ENCODE assay signal across 16 cellular contexts in the genomic region with DNA sequence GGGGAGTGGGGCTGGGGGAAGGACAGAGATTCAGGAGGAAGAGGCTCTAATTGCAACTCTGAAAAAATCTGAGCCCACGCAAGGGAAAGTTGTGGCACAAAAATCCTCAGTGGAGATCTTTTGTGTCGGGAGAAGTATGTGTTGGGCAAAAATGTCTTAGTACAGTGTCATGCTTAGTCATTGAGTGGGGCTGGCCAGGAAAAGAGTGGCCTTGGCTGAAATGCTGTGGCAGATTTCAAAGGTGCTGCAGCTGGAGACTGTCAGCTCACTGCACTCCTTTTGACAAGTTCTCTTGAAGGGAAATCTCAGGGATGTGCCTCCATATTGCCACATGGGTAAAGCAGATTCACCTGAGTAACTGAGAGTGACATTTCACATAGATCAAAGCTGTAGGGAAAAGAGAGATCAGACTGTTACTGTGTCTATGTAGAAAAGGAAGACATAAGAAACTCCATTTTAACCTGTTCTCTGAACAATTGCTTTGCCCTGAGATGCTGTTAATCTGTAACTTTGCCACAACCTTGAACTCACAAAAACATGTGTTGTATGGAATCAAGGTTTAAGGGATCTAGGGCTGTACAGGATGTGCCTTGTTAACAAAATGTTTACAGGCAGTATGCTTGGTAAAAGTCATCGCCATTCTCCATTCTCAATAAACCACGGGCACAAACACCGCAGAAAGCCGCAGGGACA. TPM values are rescaled to one million over a fixed set of nuclear protein-coding genes. Genes with fewer than 3 reads are reported as not detected.
A peak's percentile ranks its signal among the peaks of the same experiment; 100 is the strongest.
DNase-seq lines count a peak whose midpoint lies in the region; ATAC-seq and TF ChIP-seq lines count a peak whose summit lies in the region.
"Had no signal": no experiment of that assay in that cellular context is flagged by ENCODE, and none has a peak within 500 bp of the region (broad histone marks: within the 10 kb centered on the region; RNA-seq: fewer than 3 reads in every experiment).

No MANE protein-coding gene starts in this region.

- DNase-seq in AG08396 (ENCODE audit: low spot score) (peak; percentile 65), HPDE6-E6E7 (ENCODE audit: extremely low spot score) (peak; percentile 29), astrocyte of the spinal cord (ENCODE audit: low read depth, low spot score) (peak; percentile 50), mesenchymal stem cell (peak; percentile 45), mesendoderm (no peak), Karpas-422 (no peak), DMS53 treated with DMSO at 0.1 percent for 48 hours (lab: John Stamatoyannopoulos, UW; ENCODE audit: unreplicated experiment) (no peak)
- DNase-seq: activated CD4-positive, alpha-beta T cell treated with anti-CD3 and anti-CD28 coated beads, Interleukin-2, amount 50 U/mL, for 48 hours; activated gamma-delta T cell treated with Interleukin-2 at 50 U/mL for 16 hours; left ventricle myocardium inferior; stimulated activated CD4-positive, alpha-beta T cell treated with anti-CD3 and anti-CD28 coated beads, Interleukin-2, amount 100 ng/mL, for 48 hours; stimulated activated naive B cell treated with anti-CD40 and anti-IgM and Interleukin-4, amounts not matched to agents 10 μg/mL and 1 μg/mL and 100 μg/mL, for 72 hours had no signal

- H3K9ac ChIP-seq in mesenchymal stem cell (ENCODE audit: low read length) (peak overlapping the region; percentile 53), mesendoderm (ENCODE audit: low read length) (no peak overlapping the region), Karpas-422 (ENCODE audit: low read length) (no peak overlapping the region)
- H3K9ac ChIP-seq: parathyroid adenoma had no signal

- H3K36me3 ChIP-seq in mesenchymal stem cell (ENCODE audit: control insufficient read depth in 1 of 2, insufficient read depth in 2 of 2, low read depth in 1 of 2, low read length in 2 of 2) (no peaks in the 10 kb centered on the region), mesendoderm (ENCODE audit: control insufficient read depth, insufficient read depth, low read length) (no peaks in the 10 kb centered on the region), Karpas-422 (ENCODE audit: insufficient read depth, low read length) (no peaks in the 10 kb centered on the region)
- H3K36me3 ChIP-seq: left ventricle myocardium inferior had no signal

- no peak overlapping the region for H4K8ac ChIP-seq in mesenchymal stem cell (ENCODE audit: low read length)
- H4K8ac ChIP-seq in mesendoderm (ENCODE audit: low read depth, low read length) = no peak overlapping the region

- no peaks in the 10 kb centered on the region for H3K27me3 ChIP-seq in mesenchymal stem cell (ENCODE audit: control insufficient read depth in 1 of 2, insufficient read depth in 1 of 2, low read length in 2 of 2)
- no peaks in the 10 kb centered on the region for H3K27me3 ChIP-seq in mesendoderm (ENCODE audit: insufficient read depth, low read length, poor library complexity)
- H3K27me3 ChIP-seq in Karpas-422 (ENCODE audit: low read length) = no peaks in the 10 kb centered on the region

- H2AK5ac ChIP-seq in mesenchymal stem cell (ENCODE audit: low read length, severe bottlenecking) = no peak overlapping the region
- H2AK5ac ChIP-seq in mesendoderm (ENCODE audit: low read length) = no peak overlapping the region

- H3K4ac ChIP-seq in mesenchymal stem cell (ENCODE audit: low read depth in 1 of 2, low read length in 2 of 2) (no peak overlapping the region), mesendoderm (ENCODE audit: low read depth, low read length) (no peak overlapping the region)

- no peak overlapping the region for H3K56ac ChIP-seq in mesendoderm (ENCODE audit: low read length)

- no peak overlapping the region for H2BK5ac ChIP-seq in mesenchymal stem cell (ENCODE audit: low read depth, low read length, poor library complexity, severe bottlenecking)
- no peak overlapping the region for H2BK5ac ChIP-seq in mesendoderm (ENCODE audit: low read length)

- H4K20me1 ChIP-seq in Karpas-422 (ENCODE audit: insufficient read depth, low read depth, low read length) = no peaks in the 10 kb centered on the region

- no peak overlapping the region for H3K23ac ChIP-seq in mesenchymal stem cell (ENCODE audit: low read length in 2 of 2)
- no peak overlapping the region for H3K23ac ChIP-seq in mesendoderm (ENCODE audit: low read length)

- no peak for TF ChIP-seq CTCF in astrocyte of the spinal cord (IDR thresholded peaks at IDR 0.05; ENCODE audit: low read depth, low read length)

- no peak overlapping the region for H4K91ac ChIP-seq in mesenchymal stem cell (ENCODE audit: low read length)

- no peak overlapping the region for H4K5ac ChIP-seq in mesendoderm (ENCODE audit: low read length)

- H2BK120ac ChIP-seq in mesenchymal stem cell (ENCODE audit: low read depth, low read length) (no peak overlapping the region), mesendoderm (ENCODE audit: low read depth, low read length) (no peak overlapping the region)

- WGBS in mesenchymal stem cell = 81% methylated on average over 6 of the region's 6 CpGs
- no CpG with 5 or more reads among the region's 6 CpGs for WGBS in mesendoderm (ENCODE audit: extremely low coverage, insufficient coverage, low lambda C conversion rate)

- H2BK12ac ChIP-seq in mesenchymal stem cell (ENCODE audit: low read length in 2 of 2) = no peak overlapping the region

- H2AFZ ChIP-seq in mesenchymal stem cell (ENCODE audit: low read depth, low read length) (no peak overlapping the region), Karpas-422 (ENCODE audit: low read length) (no peak overlapping the region)
- H2AFZ ChIP-seq: parathyroid adenoma had no signal

- H3K18ac ChIP-seq in mesenchymal stem cell (ENCODE audit: low read depth in 1 of 2, low read length in 2 of 2) = no peak overlapping the region
- no peak overlapping the region for H3K18ac ChIP-seq in mesendoderm (ENCODE audit: low read length)

- H3K79me2 ChIP-seq in mesendoderm (ENCODE audit: control insufficient read depth, insufficient read depth, low read length) (no peaks in the 10 kb centered on the region), Karpas-422 (ENCODE audit: low read length) (no peaks in the 10 kb centered on the region)
- H3K79me2 ChIP-seq: parathyroid adenoma had no signal

- no peak overlapping the region for H3K4me3 ChIP-seq in astrocyte of the spinal cord (ENCODE audit: low read depth, low read length)
- no peak overlapping the region for H3K4me3 ChIP-seq in mesenchymal stem cell (ENCODE audit: insufficient read depth in 1 of 2, low read depth in 1 of 2, low read length in 2 of 2)
- H3K4me3 ChIP-seq in mesendoderm (ENCODE audit: low read length) = no peak overlapping the region
- no peak overlapping the region for H3K4me3 ChIP-seq in Karpas-422 (ENCODE audit: low read length)
- H3K4me3 ChIP-seq: left ventricle myocardium inferior had no signal

- H3K9me3 ChIP-seq in mesenchymal stem cell (ENCODE audit: control insufficient read depth, low read length) (no peaks in the 10 kb centered on the region), Karpas-422 (ENCODE audit: low read length) (no peaks in the 10 kb centered on the region)

- ATAC-seq in GM21717 (IDR thresholded peaks at IDR 0.05; ENCODE audit: unreplicated experiment) = no peak
- ATAC-seq: stimulated activated naive B cell treated with anti-CD40 and anti-IgM and Interleukin-4, amounts not matched to agents 10 μg/mL and 1 μg/mL and 100 μg/mL, for 72 hours had no signal

- H3K79me1 ChIP-seq in mesenchymal stem cell (replicated peaks; ENCODE audit: low read length, poor library complexity, severe bottlenecking) (no peaks in the 10 kb centered on the region), mesendoderm (ENCODE audit: low read length) (no peaks in the 10 kb centered on the region)

- H3K14ac ChIP-seq in mesenchymal stem cell (ENCODE audit: low read length in 2 of 2) = no peak overlapping the region

- in situ Hi-C loops in astrocyte of the spinal cord (cut with HindIII; ENCODE audit: low sequenced_read_pairs) = no loop called here

- H3K4me1 ChIP-seq in mesenchymal stem cell (ENCODE audit: control insufficient read depth, insufficient read depth, low read depth, low read length) (no peaks in the 10 kb centered on the region), mesendoderm (ENCODE audit: control insufficient read depth, low read depth, low read length) (no peaks in the 10 kb centered on the region), Karpas-422 (ENCODE audit: low read length) (no peaks in the 10 kb centered on the region)
- H3K4me1 ChIP-seq: left ventricle myocardium inferior, parathyroid adenoma had no signal

- H3K4me2 ChIP-seq in mesenchymal stem cell (ENCODE audit: low read length, poor library complexity, severe bottlenecking) = no peak overlapping the region
- H3K4me2 ChIP-seq in mesendoderm (ENCODE audit: low read length) = no peak overlapping the region
- H3K4me2 ChIP-seq in Karpas-422 (ENCODE audit: low read depth, low read length, poor library complexity, severe bottlenecking) = no peak overlapping the region

- H2BK15ac ChIP-seq in mesenchymal stem cell (ENCODE audit: low read depth, poor library complexity, severe bottlenecking) = peak overlapping the region; percentile 39
- H2BK15ac ChIP-seq in mesendoderm (replicated peaks; ENCODE audit: low read depth) = no peak overlapping the region

- no peaks in the 10 kb centered on the region for H3K9me2 ChIP-seq in Karpas-422 (replicated peaks; ENCODE audit: insufficient read depth, low read length)

- peak overlapping the region; percentile 0 for H3K27ac ChIP-seq in mesenchymal stem cell (ENCODE audit: low read length, poor library complexity, severe bottlenecking)
- H3K27ac ChIP-seq in mesendoderm (ENCODE audit: low read depth, low read length) = no peak overlapping the region
- no peak overlapping the region for H3K27ac ChIP-seq in Karpas-422 (ENCODE audit: low read length)
- H3K27ac ChIP-seq: C4-2B, left ventricle myocardium inferior, parathyroid adenoma had no signal

RNA-seq across cellular contexts. Expression of gene GLIPR1, which starts 36.0 kb away (rescaled TPM):
- 29.1 TPM for polyA plus RNA-seq in mesenchymal stem cell (2013, experiment 1 of 2)
- polyA plus RNA-seq in mesenchymal stem cell (2013, experiment 2 of 2) = 31.3 TPM
- 11.0 TPM for polyA plus RNA-seq in mesendoderm (2013, experiment 1 of 2)
- polyA plus RNA-seq in mesendoderm (2013, experiment 2 of 2) = 11.9 TPM
- total RNA-seq in Karpas-422 (2014; rRNA removed; shearing (Covaris generic); ENCODE audit: low replicate concordance) = 55.0 and 149 TPM in 2 replicates

RNA-seq across cellular contexts. Expression of gene GLIPR1L2, which starts 53.7 kb away (rescaled TPM):
- 0.23 TPM for polyA plus RNA-seq in mesenchymal stem cell (2013, experiment 1 of 2)
- 0.32 TPM for polyA plus RNA-seq in mesenchymal stem cell (2013, experiment 2 of 2)
- 0.14 TPM for polyA plus RNA-seq in mesendoderm (2013, experiment 1 of 2)
- 0.14 TPM for polyA plus RNA-seq in mesendoderm (2013, experiment 2 of 2)
- total RNA-seq in Karpas-422 (2014; rRNA removed; shearing (Covaris generic); ENCODE audit: low replicate concordance) = 0.07 TPM in 1 of 2 replicates, not detected in the other
- total RNA-seq: T-helper 1 cell treated with Interleukin-12 subunit alpha and Interleukin-12 subunit beta and Interleukin-4 antibody, amounts not matched to agents 30 ng/mL and 1 ng/mL, for 36 hours had no signal

Comparison
In these comparisons a context has a peak if more than half of its experiments do, and no peak if none do; other contexts are left out.
1. DNase-seq: peak in AG08396 (single experiment), HPDE6-E6E7 (single experiment), astrocyte of the spinal cord (single experiment) and mesenchymal stem cell (single experiment); none in mesendoderm (single experiment), Karpas-422 (single experiment) and DMS53 treated with DMSO at 0.1 percent for 48 hours (single experiment).